21 cellular contexts compared by ENCODE assay signal in the genomic region with DNA sequence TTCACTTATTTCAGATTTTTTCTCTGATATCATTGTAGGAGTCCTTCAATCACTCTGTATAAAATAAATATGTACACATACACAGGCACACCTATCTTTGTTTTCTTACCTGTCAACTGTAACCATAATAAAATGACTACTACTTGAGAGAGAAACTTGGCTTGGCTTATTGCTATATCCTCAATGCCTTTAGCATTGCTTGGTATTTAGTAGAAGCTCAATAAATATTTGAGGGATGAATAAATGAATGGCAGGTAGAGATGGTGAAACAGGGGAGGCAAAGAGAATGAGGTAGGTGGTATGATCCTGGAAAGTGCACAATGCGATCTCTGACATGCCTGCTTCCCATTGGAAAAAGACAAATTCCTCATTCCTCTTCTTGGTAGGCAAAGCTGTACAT. TPM values are rescaled to one million over a fixed set of nuclear protein-coding genes. Genes with fewer than 3 reads are reported as not detected.
"Had no signal": no experiment of that assay in that cellular context is flagged by ENCODE, and none has a peak within 500 bp of the region (broad histone marks: within the 10 kb centered on the region; RNA-seq: fewer than 3 reads in every experiment).

No MANE protein-coding gene starts in this region.

- H3K9me3 Mint-ChIP-seq: nephron had no signal

- H3K27ac Mint-ChIP-seq: activated naive CD4-positive, alpha-beta T cell treated with anti-CD3 and anti-CD28 coated beads, Interleukin-2, amount 50 U/mL, for 72 hours; immature natural killer cell; nephron; WTC11 had no signal

- H3K4me3 ChIP-seq: body of pancreas, ovary had no signal

- H3K27me3 ChIP-seq: body of pancreas, ovary had no signal

- H3K9me3 ChIP-seq: body of pancreas, ovary had no signal

- H3K36me3 Mint-ChIP-seq: activated naive CD4-positive, alpha-beta T cell treated with anti-CD3 and anti-CD28 coated beads, Interleukin-2, amount 50 U/mL, for 72 hours; immature natural killer cell; WTC11 had no signal

- H3K27ac ChIP-seq: body of pancreas, ovary had no signal

- H3K4me3 Mint-ChIP-seq: immature natural killer cell, nephron, WTC11 had no signal

- H3K4me1 Mint-ChIP-seq: immature natural killer cell, nephron had no signal

- H3K4me1 ChIP-seq: body of pancreas had no signal

- H3K36me3 ChIP-seq: ovary had no signal

- ATAC-seq: activated naive CD4-positive, alpha-beta T cell treated with anti-CD3 and anti-CD28 coated beads, Interleukin-2, amount 50 U/mL, for 72 hours; body of pancreas; WTC11 had no signal

- DNase-seq: activated CD4-positive, alpha-beta T cell treated with anti-CD3 and anti-CD28 coated beads, Interleukin-2, amount 50 U/mL, for 1 hour; activated effector memory CD4-positive, alpha-beta T cell treated with anti-CD3 and anti-CD28 coated beads, Interleukin-2, amount 50 U/mL, for 16 hours; activated T-cell treated with anti-CD3 and anti-CD28 coated beads, Interleukin-2, amount 50 U/mL, for 1 hour; amniotic stem cell; body of pancreas; effector memory CD4-positive, alpha-beta T cell; glutamatergic neuron; immature natural killer cell; ovary; stimulated activated CD4-positive, alpha-beta T cell treated with anti-CD3 and anti-CD28 coated beads, Interleukin-12 subunit alpha, Interleukin-12 subunit beta, amount 100 ng/mL, for 4 hours; stimulated activated CD4-positive, alpha-beta T cell treated with anti-CD3 and anti-CD28 coated beads, Interleukin-2, amount 100 ng/mL, for 48 hours; stimulated activated naive CD4-positive, alpha-beta T cell treated with Interleukin-2 at 50 U/mL for 16 hours; SW 1271 had no signal

RNA-seq across cellular contexts. Expression of a gene that starts 21.8 kb away (rescaled TPM):
- total RNA-seq: activated naive CD4-positive, alpha-beta T cell treated with anti-CD3 and anti-CD28 coated beads, Interleukin-2, amount 50 U/mL, for 72 hours had no signal
- polyA plus RNA-seq: immature natural killer cell had no signal

RNA-seq across cellular contexts. Expression of a gene that starts 38.4 kb away (rescaled TPM):
- total RNA-seq: activated naive CD4-positive, alpha-beta T cell treated with anti-CD3 and anti-CD28 coated beads, Interleukin-2, amount 50 U/mL, for 72 hours; body of pancreas; fibroblast of villous mesenchyme; lung microvascular endothelial cell; ovary; temporal lobe; ureter; WTC11 had no signal
- polyA plus RNA-seq: esophagus, ovary had no signal

RNA-seq across cellular contexts. Expression of a gene that starts 54.5 kb away (rescaled TPM):
- total RNA-seq: activated naive CD4-positive, alpha-beta T cell treated with anti-CD3 and anti-CD28 coated beads, Interleukin-2, amount 50 U/mL, for 72 hours had no signal
- polyA plus RNA-seq: immature natural killer cell had no signal
